In genomic region chr3:120567370-120568197, GRCh38 we compare ENCODE assay signal across 9 cellular contexts. TPM values are rescaled to one million over a fixed set of nuclear protein-coding genes. Genes with fewer than 3 reads are reported as not detected.
DNase-seq lines count a peak whose midpoint lies in the region; ATAC-seq lines count a peak whose summit lies in the region.
"Had no signal": no experiment of that assay in that cellular context is flagged by ENCODE, and none has a peak within 500 bp of the region (broad histone marks: within the 10 kb centered on the region; RNA-seq: fewer than 3 reads in every experiment).

No MANE protein-coding gene starts in this region.

- no peaks in the 10 kb centered on the region for H3K9me3 Mint-ChIP-seq in CD4-positive, CD25-positive, alpha-beta regulatory T cell
- no peaks in the 10 kb centered on the region for H3K9me3 Mint-ChIP-seq in stimulated activated naive CD8-positive, alpha-beta T cell treated with anti-CD3 and anti-CD28 coated beads, Interleukin-15, amount 100 ng/mL, for 72 hours

- no peaks in the 10 kb centered on the region for H3K4me1 ChIP-seq in CD4-positive, CD25-positive, alpha-beta regulatory T cell (ENCODE audit: control insufficient read depth, insufficient read depth, low read length, poor library complexity, severe bottlenecking)

- peak; percentile 48 to 58 for ATAC-seq in CD4-positive, CD25-positive, alpha-beta regulatory T cell (ENCODE audit: low read depth in 2 of 2)
- ATAC-seq in GM21723 (IDR thresholded peaks at IDR 0.05; ENCODE audit: unreplicated experiment), result peak; percentile 76
- ATAC-seq in stimulated activated naive CD8-positive, alpha-beta T cell treated with anti-CD3 and anti-CD28 coated beads, Interleukin-15, amount 100 ng/mL, for 72 hours, result peak; percentile 58

- no peaks in the 10 kb centered on the region for H3K9me3 ChIP-seq in CD4-positive, CD25-positive, alpha-beta regulatory T cell (ENCODE audit: control insufficient read depth in 2 of 2, low read length in 2 of 2)
- H3K9me3 ChIP-seq: neutrophil had no signal

- peaks cover 6% of the 10 kb centered on the region for H3K27me3 ChIP-seq in CD4-positive, CD25-positive, alpha-beta regulatory T cell (ENCODE audit: control insufficient read depth, insufficient read depth, low read length)
- H3K27me3 ChIP-seq: neutrophil had no signal

- H3K27ac Mint-ChIP-seq in CD4-positive, CD25-positive, alpha-beta regulatory T cell, result peak overlapping the region in 1 of 3 donors; percentile 7
- peak overlapping the region in 1 of 2 donors; percentile 50 for H3K27ac Mint-ChIP-seq in stimulated activated naive CD8-positive, alpha-beta T cell treated with anti-CD3 and anti-CD28 coated beads, Interleukin-15, amount 100 ng/mL, for 72 hours

- no peak overlapping the region for H3K27ac ChIP-seq in CD4-positive, CD25-positive, alpha-beta regulatory T cell (ENCODE audit: insufficient read depth, low read length, poor library complexity, severe bottlenecking)
- H3K27ac ChIP-seq in angular gyrus (ENCODE audit: low read depth, low read length), result peak overlapping the region; percentile 80
- H3K27ac ChIP-seq: neutrophil had no signal

- peak overlapping the region in 2 of 4 donors; percentile 38 to 45 for H3K4me3 Mint-ChIP-seq in CD4-positive, CD25-positive, alpha-beta regulatory T cell
- peak overlapping the region; percentile 44 to 50 for H3K4me3 Mint-ChIP-seq in stimulated activated naive CD8-positive, alpha-beta T cell treated with anti-CD3 and anti-CD28 coated beads, Interleukin-15, amount 100 ng/mL, for 72 hours

- no peaks in the 10 kb centered on the region for H3K36me3 ChIP-seq in CD4-positive, CD25-positive, alpha-beta regulatory T cell (ENCODE audit: control insufficient read depth, insufficient read depth, low read length)
- H3K36me3 ChIP-seq: neutrophil had no signal

- peak in 1 of 3 donors; percentile 18 for DNase-seq in CD4-positive, CD25-positive, alpha-beta regulatory T cell
- peak; percentile 67 for DNase-seq in NCI-H446 treated with DMSO at 0.1 percent for 48 hours (lab: John Stamatoyannopoulos, UW)
- DNase-seq in inferior parietal cortex (ENCODE audit: extremely low spot score), result peak; percentile 65
- no peak for DNase-seq in stimulated activated naive CD8-positive, alpha-beta T cell treated with anti-CD3 and anti-CD28 coated beads, Interleukin-15, amount 100 ng/mL, for 72 hours
- DNase-seq in NCI-H226, result no peak
- no peak for DNase-seq in NCI-H1048 (lab: John Stamatoyannopoulos, UW)

- H3K27me3 Mint-ChIP-seq in CD4-positive, CD25-positive, alpha-beta regulatory T cell, result peaks cover 29% of the 10 kb centered on the region
- H3K27me3 Mint-ChIP-seq in stimulated activated naive CD8-positive, alpha-beta T cell treated with anti-CD3 and anti-CD28 coated beads, Interleukin-15, amount 100 ng/mL, for 72 hours, result no peaks in the 10 kb centered on the region

- H3K36me3 Mint-ChIP-seq in CD4-positive, CD25-positive, alpha-beta regulatory T cell, result no peaks in the 10 kb centered on the region

- H3K4me3 ChIP-seq in CD4-positive, CD25-positive, alpha-beta regulatory T cell (ENCODE audit: low read depth, low read length), result no peak overlapping the region

- peaks cover 0 to 6% (median 2%) of the 10 kb centered on the region in 4 donors for H3K4me1 Mint-ChIP-seq in CD4-positive, CD25-positive, alpha-beta regulatory T cell
- H3K4me1 Mint-ChIP-seq in stimulated activated naive CD8-positive, alpha-beta T cell treated with anti-CD3 and anti-CD28 coated beads, Interleukin-15, amount 100 ng/mL, for 72 hours, result peaks cover 7% of the 10 kb centered on the region

RNA-seq across cellular contexts. Expression of gene NDUFB4, which starts 28.6 kb away (rescaled TPM):
- 71.4 TPM for total RNA-seq in CD4-positive, CD25-positive, alpha-beta regulatory T cell
- 100 to 1,000 TPM; 240 to 317 (median 274) TPM for polyA plus RNA-seq in CD4-positive, CD25-positive, alpha-beta regulatory T cell

Comparison
In these comparisons a context has a peak if more than half of its experiments do, and no peak if none do; other contexts are left out.
1. DNase-seq: peak in NCI-H446 treated with DMSO at 0.1 percent for 48 hours (single experiment) and inferior parietal cortex (single experiment); none in stimulated activated naive CD8-positive, alpha-beta T cell treated with anti-CD3 and anti-CD28 coated beads, Interleukin-15, amount 100 ng/mL, for 72 hours (0 of 2), NCI-H226 (single experiment) and NCI-H1048 (single experiment).
2. Peak in every context shown above with its lines, with median percentiles within 50 percentile points of each other: ATAC-seq.